12 cellular contexts compared by ENCODE assay signal in the genomic region with DNA sequence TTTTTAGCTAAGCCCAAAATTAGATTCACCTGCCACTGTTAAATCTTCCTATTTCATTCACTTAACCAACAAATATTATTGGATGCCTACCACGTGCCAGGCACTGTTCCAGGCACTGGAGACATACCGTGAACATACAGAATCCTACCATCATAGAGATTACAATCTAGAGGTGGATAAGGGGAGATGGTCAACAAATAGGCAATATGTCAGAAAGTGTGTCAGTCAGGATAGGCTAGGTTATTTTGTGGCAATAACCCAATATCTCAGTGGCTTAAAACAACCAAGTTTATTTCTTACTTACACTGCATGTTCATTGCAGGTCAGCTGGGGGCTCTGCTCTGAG.
"Had no signal": no experiment of that assay in that cellular context is flagged by ENCODE, and none has a peak within 500 bp of the region (broad histone marks: within the 10 kb centered on the region; RNA-seq: fewer than 3 reads in every experiment).

No MANE protein-coding gene starts in this region.

- H3K4me2 ChIP-seq: smooth muscle cell had no signal

- H3K4me3 ChIP-seq: smooth muscle cell had no signal

- H3K27me3 Mint-ChIP-seq: activated CD4-positive, alpha-beta T cell treated with anti-CD3 and anti-CD28 coated beads, Interleukin-2, amount 10 ng/mL, durations not matched to agents 7 days and 5 days; activated naive CD4-positive, alpha-beta T cell treated with anti-CD3 and anti-CD28 coated beads, Interleukin-2, amount 10 ng/mL, durations not matched to agents 7 days and 5 days; activated naive CD8-positive, alpha-beta T cell treated with anti-CD3 and anti-CD28 coated beads, Interleukin-2, amount 50 U/mL, for 24 hours; effector memory CD8-positive, alpha-beta T cell; stimulated activated naive CD8-positive, alpha-beta T cell treated with anti-CD3 and anti-CD28 coated beads, Interleukin-15, amount 100 ng/mL, for 72 hours; T-cell had no signal

- H3K9me3 Mint-ChIP-seq: activated CD4-positive, alpha-beta T cell treated with anti-CD3 and anti-CD28 coated beads, Interleukin-2, amount 10 ng/mL, durations not matched to agents 7 days and 5 days; activated naive CD4-positive, alpha-beta T cell treated with anti-CD3 and anti-CD28 coated beads, Interleukin-2, amount 10 ng/mL, durations not matched to agents 7 days and 5 days; activated naive CD8-positive, alpha-beta T cell treated with anti-CD3 and anti-CD28 coated beads, Interleukin-2, amount 50 U/mL, for 24 hours; effector memory CD8-positive, alpha-beta T cell; nephron; stimulated activated naive CD8-positive, alpha-beta T cell treated with anti-CD3 and anti-CD28 coated beads, Interleukin-15, amount 100 ng/mL, for 72 hours; T-cell had no signal

- H3K4me3 Mint-ChIP-seq: activated CD4-positive, alpha-beta T cell treated with anti-CD3 and anti-CD28 coated beads, Interleukin-2, amount 10 ng/mL, durations not matched to agents 7 days and 5 days; activated naive CD4-positive, alpha-beta T cell treated with anti-CD3 and anti-CD28 coated beads, Interleukin-2, amount 10 ng/mL, durations not matched to agents 7 days and 5 days; activated naive CD8-positive, alpha-beta T cell treated with anti-CD3 and anti-CD28 coated beads, Interleukin-2, amount 50 U/mL, for 24 hours; effector memory CD8-positive, alpha-beta T cell; nephron; stimulated activated naive CD8-positive, alpha-beta T cell treated with anti-CD3 and anti-CD28 coated beads, Interleukin-15, amount 100 ng/mL, for 72 hours; T-cell had no signal

- H3K27ac Mint-ChIP-seq: activated CD4-positive, alpha-beta T cell treated with anti-CD3 and anti-CD28 coated beads, Interleukin-2, amount 10 ng/mL, durations not matched to agents 7 days and 5 days; activated naive CD4-positive, alpha-beta T cell treated with anti-CD3 and anti-CD28 coated beads, Interleukin-2, amount 10 ng/mL, durations not matched to agents 7 days and 5 days; activated naive CD8-positive, alpha-beta T cell treated with anti-CD3 and anti-CD28 coated beads, Interleukin-2, amount 50 U/mL, for 24 hours; effector memory CD8-positive, alpha-beta T cell; stimulated activated naive CD8-positive, alpha-beta T cell treated with anti-CD3 and anti-CD28 coated beads, Interleukin-15, amount 100 ng/mL, for 72 hours; T-cell had no signal

- ATAC-seq: activated naive CD8-positive, alpha-beta T cell treated with anti-CD3 and anti-CD28 coated beads, Interleukin-2, amount 50 U/mL, for 24 hours; effector memory CD8-positive, alpha-beta T cell; stimulated activated naive CD8-positive, alpha-beta T cell treated with anti-CD3 and anti-CD28 coated beads, Interleukin-15, amount 100 ng/mL, for 72 hours; T-cell had no signal

- DNase-seq: activated CD4-positive, alpha-beta T cell treated with anti-CD3 and anti-CD28 coated beads, Interleukin-2, amount 10 ng/mL, durations not matched to agents 7 days and 5 days; activated CD8-positive, alpha-beta memory T cell treated with anti-CD3 and anti-CD28 coated beads, Interleukin-2, amount 50 U/mL, for 48 hours; activated effector memory CD4-positive, alpha-beta T cell treated with Interleukin-2 at 50 U/mL for 16 hours; activated naive CD4-positive, alpha-beta T cell treated with anti-CD3 and anti-CD28 coated beads, Interleukin-2, amount 10 ng/mL, durations not matched to agents 7 days and 5 days; activated naive CD8-positive, alpha-beta T cell treated with anti-CD3 and anti-CD28 coated beads, Interleukin-2, amount 50 U/mL, for 24 hours; activated T-cell treated with anti-CD3 and anti-CD28 coated beads, Interleukin-2, amount 50 U/mL, for 48 hours; effector memory CD8-positive, alpha-beta T cell; stimulated activated CD4-positive, alpha-beta T cell treated with anti-CD3 and anti-CD28 coated beads, Interleukin-4, amount 100 ng/mL, for 1 hour; stimulated activated naive CD8-positive, alpha-beta T cell treated with anti-CD3 and anti-CD28 coated beads, Interleukin-15, amount 100 ng/mL, for 72 hours; T-cell had no signal
